In the genomic region with DNA sequence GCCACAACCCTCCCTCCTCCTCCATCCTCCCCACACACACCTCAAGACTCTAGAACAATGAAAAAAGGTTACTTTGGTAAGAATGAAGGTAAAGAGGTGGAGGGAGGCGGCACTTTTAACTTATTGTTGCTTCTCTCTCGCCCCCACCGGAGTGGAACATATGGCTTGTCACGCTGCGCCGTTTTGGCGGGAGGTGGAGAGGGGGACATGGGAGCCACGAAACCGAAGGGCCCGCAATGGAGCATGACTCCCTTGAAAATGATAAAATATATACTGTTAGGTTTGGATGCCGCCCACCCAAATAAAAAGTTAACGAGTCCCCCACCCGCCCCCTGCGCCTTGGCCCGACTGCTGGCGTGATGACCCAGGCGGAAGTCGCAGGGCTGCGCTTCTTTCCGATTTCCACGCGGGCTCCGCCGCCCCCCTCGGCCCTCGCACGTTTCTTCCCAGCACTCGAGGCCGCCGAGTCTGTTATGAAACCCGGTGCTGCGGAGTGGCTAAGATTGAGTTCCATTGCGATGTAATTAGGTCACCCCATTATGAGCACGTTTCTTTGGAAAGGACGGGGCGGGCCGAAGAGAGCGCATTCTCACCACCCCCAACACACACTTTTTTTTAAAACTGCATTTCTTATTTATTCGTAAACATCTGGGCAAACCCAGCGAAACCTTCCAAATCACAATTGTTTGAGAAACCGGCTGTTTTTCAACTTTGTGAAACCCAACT, we compare ENCODE assay signal across 1 cellular context.
TF ChIP-seq lines count a peak whose summit lies in the region.

No MANE protein-coding gene starts in this region.

TF ChIP-seq in HepG2, 621 proteins besides CTCF, POLR2A, EP300 and RAD21 (continued from another document and continues in another):
- TF ChIP-seq KAT7 (CRISPR knock-in tag; IDR thresholded peaks at IDR 0.05; ENCODE audit: borderline replicate concordance): peak; percentile 32; the same call in 1 of the 2 replicates
- no peak for TF ChIP-seq ZNF264 (CRISPR knock-in tag; IDR thresholded peaks at IDR 0.05)
- peak; percentile 66 for TF ChIP-seq ZNF205 (CRISPR knock-in tag; IDR thresholded peaks at IDR 0.05)
- no peak for TF ChIP-seq ZNF564 (CRISPR knock-in tag; IDR thresholded peaks at IDR 0.05)
- no peak for TF ChIP-seq NFE2 (CRISPR knock-in tag; IDR thresholded peaks at IDR 0.05)
- peak; percentile 67; the same call in 1 of the 2 replicates for TF ChIP-seq ZNF670 (CRISPR knock-in tag; IDR thresholded peaks at IDR 0.05; ENCODE audit: borderline replicate concordance)
- no peak for TF ChIP-seq PTBP1 (IDR thresholded peaks at IDR 0.05; ENCODE audit: low read depth, low read length, poor library complexity, severe bottlenecking)
- TF ChIP-seq ZNF652 (CRISPR knock-in tag; IDR thresholded peaks at IDR 0.05; ENCODE audit: borderline replicate concordance, low read depth): peak; percentile 35; the same call in 1 of the 2 replicates
- peak; percentile 84 for TF ChIP-seq ZNF552 (CRISPR knock-in tag; IDR thresholded peaks at IDR 0.05; ENCODE audit: borderline replicate concordance)
- TF ChIP-seq FIP1L1 (IDR thresholded peaks at IDR 0.05; ENCODE audit: borderline replicate concordance, insufficient read depth, low read depth, low read length): no peak; the same call in 1 of the 2 replicates
- TF ChIP-seq ZNF296 (CRISPR knock-in tag; conservative IDR thresholded peaks at IDR 0.05): no peak; the same call in 1 of the 2 replicates
- TF ChIP-seq ETV6 (CRISPR knock-in tag; conservative IDR thresholded peaks at IDR 0.05): no peak
- no peak for TF ChIP-seq CERS6 (CRISPR knock-in tag; IDR thresholded peaks at IDR 0.05)
- peak; percentile 37 for TF ChIP-seq TBL1XR1 (IDR thresholded peaks at IDR 0.05; ENCODE audit: borderline replicate concordance, low read length, partially characterized antibody)
- TF ChIP-seq NFKBIZ (CRISPR knock-in tag; IDR thresholded peaks at IDR 0.05): no peak
- TF ChIP-seq ZNF367 (CRISPR knock-in tag; IDR thresholded peaks at IDR 0.05; ENCODE audit: borderline replicate concordance): no peak
- TF ChIP-seq, protein P1, sequence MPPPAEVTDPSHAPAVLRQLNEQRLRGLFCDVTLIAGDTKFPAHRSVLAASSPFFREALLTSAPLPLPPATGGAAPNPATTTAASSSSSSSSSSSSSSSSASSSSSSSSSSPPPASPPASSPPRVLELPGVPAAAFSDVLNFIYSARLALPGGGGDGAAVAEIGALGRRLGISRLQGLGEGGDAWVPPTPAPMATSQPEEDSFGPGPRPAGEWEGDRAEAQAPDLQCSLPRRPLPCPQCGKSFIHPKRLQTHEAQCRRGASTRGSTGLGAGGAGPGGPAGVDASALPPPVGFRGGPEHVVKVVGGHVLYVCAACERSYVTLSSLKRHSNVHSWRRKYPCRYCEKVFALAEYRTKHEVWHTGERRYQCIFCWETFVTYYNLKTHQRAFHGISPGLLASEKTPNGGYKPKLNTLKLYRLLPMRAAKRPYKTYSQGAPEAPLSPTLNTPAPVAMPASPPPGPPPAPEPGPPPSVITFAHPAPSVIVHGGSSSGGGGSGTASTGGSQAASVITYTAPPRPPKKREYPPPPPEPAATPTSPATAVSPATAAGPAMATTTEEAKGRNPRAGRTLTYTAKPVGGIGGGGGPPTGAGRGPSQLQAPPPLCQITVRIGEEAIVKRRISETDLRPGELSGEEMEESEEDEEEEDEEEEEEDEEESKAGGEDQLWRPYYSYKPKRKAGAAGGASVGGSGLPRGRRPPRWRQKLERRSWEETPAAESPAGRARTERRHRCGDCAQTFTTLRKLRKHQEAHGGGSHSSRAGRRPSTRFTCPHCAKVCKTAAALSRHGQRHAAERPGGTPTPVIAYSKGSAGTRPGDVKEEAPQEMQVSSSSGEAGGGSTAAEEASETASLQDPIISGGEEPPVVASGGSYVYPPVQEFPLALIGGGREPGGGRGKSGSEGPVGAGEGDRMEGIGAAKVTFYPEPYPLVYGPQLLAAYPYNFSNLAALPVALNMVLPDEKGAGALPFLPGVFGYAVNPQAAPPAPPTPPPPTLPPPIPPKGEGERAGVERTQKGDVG (CRISPR knock-in tag; IDR thresholded peaks at IDR 0.05; ENCODE audit: borderline replicate concordance): no peak
- TF ChIP-seq NFATC3 (CRISPR knock-in tag; IDR thresholded peaks at IDR 0.05): no peak
- no peak; the same call in 1 of the 2 replicates for TF ChIP-seq ZNF333 (CRISPR knock-in tag; IDR thresholded peaks at IDR 0.05; ENCODE audit: borderline replicate concordance)
- no peak for TF ChIP-seq ZNF607 (CRISPR knock-in tag; IDR thresholded peaks at IDR 0.05; ENCODE audit: borderline replicate concordance)
- no peak for TF ChIP-seq ZNF33B (CRISPR knock-in tag; IDR thresholded peaks at IDR 0.05)
- no peak for TF ChIP-seq HDAC6 (IDR thresholded peaks at IDR 0.05; ENCODE audit: low read depth, low read length)
- TF ChIP-seq ZNF501 (CRISPR knock-in tag; IDR thresholded peaks at IDR 0.05): no peak
- no peak for TF ChIP-seq ZNF737 (CRISPR knock-in tag; IDR thresholded peaks at IDR 0.05; ENCODE audit: borderline replicate concordance)
- TF ChIP-seq ZNF7 (CRISPR knock-in tag; IDR thresholded peaks at IDR 0.05): 0 out of 2 replicates have a peak, but pooled peaks have one; percentile 27
- TF ChIP-seq PITX1 (CRISPR knock-in tag; IDR thresholded peaks at IDR 0.05): no peak; the same call in 1 of the 2 replicates
- TF ChIP-seq ZNF761 (CRISPR knock-in tag; conservative IDR thresholded peaks at IDR 0.05): peak; percentile 50; the same call in 1 of the 2 replicates
- TF ChIP-seq PAF1 (CRISPR knock-in tag; IDR thresholded peaks at IDR 0.05): no peak
- TF ChIP-seq, protein P2, sequence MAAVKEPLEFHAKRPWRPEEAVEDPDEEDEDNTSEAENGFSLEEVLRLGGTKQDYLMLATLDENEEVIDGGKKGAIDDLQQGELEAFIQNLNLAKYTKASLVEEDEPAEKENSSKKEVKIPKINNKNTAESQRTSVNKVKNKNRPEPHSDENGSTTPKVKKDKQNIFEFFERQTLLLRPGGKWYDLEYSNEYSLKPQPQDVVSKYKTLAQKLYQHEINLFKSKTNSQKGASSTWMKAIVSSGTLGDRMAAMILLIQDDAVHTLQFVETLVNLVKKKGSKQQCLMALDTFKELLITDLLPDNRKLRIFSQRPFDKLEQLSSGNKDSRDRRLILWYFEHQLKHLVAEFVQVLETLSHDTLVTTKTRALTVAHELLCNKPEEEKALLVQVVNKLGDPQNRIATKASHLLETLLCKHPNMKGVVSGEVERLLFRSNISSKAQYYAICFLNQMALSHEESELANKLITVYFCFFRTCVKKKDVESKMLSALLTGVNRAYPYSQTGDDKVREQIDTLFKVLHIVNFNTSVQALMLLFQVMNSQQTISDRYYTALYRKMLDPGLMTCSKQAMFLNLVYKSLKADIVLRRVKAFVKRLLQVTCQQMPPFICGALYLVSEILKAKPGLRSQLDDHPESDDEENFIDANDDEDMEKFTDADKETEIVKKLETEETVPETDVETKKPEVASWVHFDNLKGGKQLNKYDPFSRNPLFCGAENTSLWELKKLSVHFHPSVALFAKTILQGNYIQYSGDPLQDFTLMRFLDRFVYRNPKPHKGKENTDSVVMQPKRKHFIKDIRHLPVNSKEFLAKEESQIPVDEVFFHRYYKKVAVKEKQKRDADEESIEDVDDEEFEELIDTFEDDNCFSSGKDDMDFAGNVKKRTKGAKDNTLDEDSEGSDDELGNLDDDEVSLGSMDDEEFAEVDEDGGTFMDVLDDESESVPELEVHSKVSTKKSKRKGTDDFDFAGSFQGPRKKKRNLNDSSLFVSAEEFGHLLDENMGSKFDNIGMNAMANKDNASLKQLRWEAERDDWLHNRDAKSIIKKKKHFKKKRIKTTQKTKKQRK (IDR thresholded peaks at IDR 0.05; ENCODE audit: low read length): no peak
- no peak; the same call in 1 of the 2 replicates for TF ChIP-seq SALL2 (CRISPR knock-in tag; IDR thresholded peaks at IDR 0.05)
- no peak for TF ChIP-seq TIGD3 (CRISPR knock-in tag; IDR thresholded peaks at IDR 0.05; ENCODE audit: borderline replicate concordance)
- TF ChIP-seq ZFAT (CRISPR knock-in tag; conservative IDR thresholded peaks at IDR 0.05): no peak
- TF ChIP-seq, protein P3, sequence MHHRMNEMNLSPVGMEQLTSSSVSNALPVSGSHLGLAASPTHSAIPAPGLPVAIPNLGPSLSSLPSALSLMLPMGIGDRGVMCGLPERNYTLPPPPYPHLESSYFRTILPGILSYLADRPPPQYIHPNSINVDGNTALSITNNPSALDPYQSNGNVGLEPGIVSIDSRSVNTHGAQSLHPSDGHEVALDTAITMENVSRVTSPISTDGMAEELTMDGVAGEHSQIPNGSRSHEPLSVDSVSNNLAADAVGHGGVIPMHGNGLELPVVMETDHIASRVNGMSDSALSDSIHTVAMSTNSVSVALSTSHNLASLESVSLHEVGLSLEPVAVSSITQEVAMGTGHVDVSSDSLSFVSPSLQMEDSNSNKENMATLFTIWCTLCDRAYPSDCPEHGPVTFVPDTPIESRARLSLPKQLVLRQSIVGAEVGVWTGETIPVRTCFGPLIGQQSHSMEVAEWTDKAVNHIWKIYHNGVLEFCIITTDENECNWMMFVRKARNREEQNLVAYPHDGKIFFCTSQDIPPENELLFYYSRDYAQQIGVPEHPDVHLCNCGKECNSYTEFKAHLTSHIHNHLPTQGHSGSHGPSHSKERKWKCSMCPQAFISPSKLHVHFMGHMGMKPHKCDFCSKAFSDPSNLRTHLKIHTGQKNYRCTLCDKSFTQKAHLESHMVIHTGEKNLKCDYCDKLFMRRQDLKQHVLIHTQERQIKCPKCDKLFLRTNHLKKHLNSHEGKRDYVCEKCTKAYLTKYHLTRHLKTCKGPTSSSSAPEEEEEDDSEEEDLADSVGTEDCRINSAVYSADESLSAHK (CRISPR knock-in tag; IDR thresholded peaks at IDR 0.05; ENCODE audit: borderline replicate concordance): no peak
- peak; percentile 42; the same call in 1 of the 2 replicates for TF ChIP-seq ZNF160 (CRISPR knock-in tag; IDR thresholded peaks at IDR 0.05)
- TF ChIP-seq SP2 (CRISPR knock-in tag; IDR thresholded peaks at IDR 0.05): no peak
- TF ChIP-seq MTF1 (CRISPR knock-in tag; IDR thresholded peaks at IDR 0.05): peak; percentile 84; the same call in 1 of the 2 replicates
- no peak for TF ChIP-seq RFX1 (IDR thresholded peaks at IDR 0.05)
- no peak for TF ChIP-seq ZHX2 (IDR thresholded peaks at IDR 0.05; ENCODE audit: low read depth)
- TF ChIP-seq ZHX2 (CRISPR knock-in tag; IDR thresholded peaks at IDR 0.05; ENCODE audit: borderline replicate concordance): 0 out of 2 replicates have a peak, but pooled peaks have one; percentile 50
- TF ChIP-seq, protein P4, sequence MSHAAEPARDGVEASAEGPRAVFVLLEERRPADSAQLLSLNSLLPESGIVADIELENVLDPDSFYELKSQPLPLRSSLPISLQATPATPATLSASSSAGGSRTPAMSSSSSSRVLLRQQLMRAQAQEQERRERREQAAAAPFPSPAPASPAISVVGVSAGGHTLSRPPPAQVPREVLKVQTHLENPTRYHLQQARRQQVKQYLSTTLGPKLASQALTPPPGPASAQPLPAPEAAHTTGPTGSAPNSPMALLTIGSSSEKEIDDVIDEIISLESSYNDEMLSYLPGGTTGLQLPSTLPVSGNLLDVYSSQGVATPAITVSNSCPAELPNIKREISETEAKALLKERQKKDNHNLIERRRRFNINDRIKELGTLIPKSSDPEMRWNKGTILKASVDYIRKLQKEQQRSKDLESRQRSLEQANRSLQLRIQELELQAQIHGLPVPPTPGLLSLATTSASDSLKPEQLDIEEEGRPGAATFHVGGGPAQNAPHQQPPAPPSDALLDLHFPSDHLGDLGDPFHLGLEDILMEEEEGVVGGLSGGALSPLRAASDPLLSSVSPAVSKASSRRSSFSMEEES (CRISPR knock-in tag; IDR thresholded peaks at IDR 0.05): peak; percentile 38; the same call in 1 of the 2 replicates
